Comparison of ENCODE assay signal across 8 cellular contexts in the genomic region with DNA sequence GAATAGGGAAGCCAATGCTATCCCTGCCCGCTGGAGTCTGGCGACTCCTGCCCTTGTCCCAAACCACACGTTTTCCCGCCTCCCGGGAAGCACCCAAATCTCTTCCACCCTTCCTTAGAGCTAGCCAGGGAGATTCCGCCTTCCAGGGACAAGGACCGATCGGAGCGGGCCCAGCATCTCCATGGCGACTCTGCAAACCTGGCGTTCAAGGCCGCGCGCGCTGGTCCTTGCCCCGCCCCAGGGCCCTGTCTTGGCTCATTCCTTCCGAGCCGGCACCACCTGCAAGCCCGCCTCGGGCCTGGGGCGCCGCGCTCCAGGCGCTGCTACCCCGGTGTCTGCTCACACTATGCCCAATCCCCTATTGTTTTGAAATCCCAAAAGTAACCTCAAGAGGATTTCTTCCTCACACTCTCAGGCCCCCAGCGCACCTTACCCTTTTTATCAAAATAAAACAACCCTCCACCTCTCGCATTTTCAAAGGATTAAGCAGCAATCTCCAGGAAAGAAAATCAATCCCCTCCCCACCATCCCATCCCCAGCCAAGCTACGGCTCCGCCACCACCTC. TPM values are rescaled to one million over a fixed set of nuclear protein-coding genes. Genes with fewer than 3 reads are reported as not detected.
DNase-seq lines count a peak whose midpoint lies in the region; ATAC-seq and TF ChIP-seq lines count a peak whose summit lies in the region.

No MANE protein-coding gene starts in this region.

- no peak for ATAC-seq in GM19463 (IDR thresholded peaks at IDR 0.05; ENCODE audit: unreplicated experiment)
- ATAC-seq in GM21390 (IDR thresholded peaks at IDR 0.05; ENCODE audit: unreplicated experiment): no peak
- no peak for ATAC-seq in GM21619 (IDR thresholded peaks at IDR 0.05; ENCODE audit: unreplicated experiment)

- H3K36me3 Mint-ChIP-seq in activated naive CD4-positive, alpha-beta T cell treated with anti-CD3 and anti-CD28 coated beads, Interleukin-2, amount 10 ng/mL, durations not matched to agents 7 days and 5 days: no peaks in the 10 kb centered on the region
- H3K36me3 Mint-ChIP-seq in activated T-helper 1 cell treated with anti-CD3 and anti-CD28 coated beads, Interleukin-12 subunit alpha, Interleukin-12 subunit beta, Interleukin-2, Interleukin-4 antibody, amounts not matched to agents 30 ng/mL and 10 ng/mL and 1 ng/mL, durations not matched to agents 14 hours and 24 hours and 36 hours (ENCODE audit: low read depth): no peaks in the 10 kb centered on the region
- no peaks in the 10 kb centered on the region for H3K36me3 Mint-ChIP-seq in type B pancreatic cell

- H3K27me3 Mint-ChIP-seq in activated naive CD4-positive, alpha-beta T cell treated with anti-CD3 and anti-CD28 coated beads, Interleukin-2, amount 10 ng/mL, durations not matched to agents 7 days and 5 days: peaks cover 97% of the 10 kb centered on the region
- H3K27me3 Mint-ChIP-seq in activated T-helper 1 cell treated with anti-CD3 and anti-CD28 coated beads, Interleukin-12 subunit alpha, Interleukin-12 subunit beta, Interleukin-2, Interleukin-4 antibody, amounts not matched to agents 30 ng/mL and 10 ng/mL and 1 ng/mL, durations not matched to agents 14 hours and 24 hours and 36 hours (ENCODE audit: insufficient read depth): peaks cover 89% of the 10 kb centered on the region
- peaks cover 97% of the 10 kb centered on the region for H3K27me3 Mint-ChIP-seq in type B pancreatic cell

- peak overlapping the region; percentile 50 for H3K27ac ChIP-seq in layer of hippocampus (ENCODE audit: low read depth, low read length)

- intact Hi-C loops in activated T-helper 1 cell treated with anti-CD3 and anti-CD28 coated beads, Interleukin-12 subunit alpha, Interleukin-12 subunit beta, Interleukin-2, Interleukin-4 antibody, amounts not matched to agents 30 ng/mL and 10 ng/mL and 1 ng/mL, durations not matched to agents 14 hours and 24 hours and 36 hours (cut with micrococcal nuclease): no loop called here

- peak overlapping the region; percentile 60 for H3K4me3 Mint-ChIP-seq in activated naive CD4-positive, alpha-beta T cell treated with anti-CD3 and anti-CD28 coated beads, Interleukin-2, amount 10 ng/mL, durations not matched to agents 7 days and 5 days
- H3K4me3 Mint-ChIP-seq in activated T-helper 1 cell treated with anti-CD3 and anti-CD28 coated beads, Interleukin-12 subunit alpha, Interleukin-12 subunit beta, Interleukin-2, Interleukin-4 antibody, amounts not matched to agents 30 ng/mL and 10 ng/mL and 1 ng/mL, durations not matched to agents 14 hours and 24 hours and 36 hours: peak overlapping the region; percentile 49
- peak overlapping the region; percentile 88 for H3K4me3 Mint-ChIP-seq in type B pancreatic cell

- TF ChIP-seq CTCF in type B pancreatic cell (conservative IDR thresholded peaks at IDR 0.05): no peak

- H3K27ac Mint-ChIP-seq in activated naive CD4-positive, alpha-beta T cell treated with anti-CD3 and anti-CD28 coated beads, Interleukin-2, amount 10 ng/mL, durations not matched to agents 7 days and 5 days: no peak overlapping the region
- peak overlapping the region; percentile 36 for H3K27ac Mint-ChIP-seq in activated T-helper 1 cell treated with anti-CD3 and anti-CD28 coated beads, Interleukin-12 subunit alpha, Interleukin-12 subunit beta, Interleukin-2, Interleukin-4 antibody, amounts not matched to agents 30 ng/mL and 10 ng/mL and 1 ng/mL, durations not matched to agents 14 hours and 24 hours and 36 hours
- H3K27ac Mint-ChIP-seq in type B pancreatic cell: no peak overlapping the region

- peaks cover 16% of the 10 kb centered on the region for H3K4me1 Mint-ChIP-seq in activated naive CD4-positive, alpha-beta T cell treated with anti-CD3 and anti-CD28 coated beads, Interleukin-2, amount 10 ng/mL, durations not matched to agents 7 days and 5 days
- peaks cover 6% of the 10 kb centered on the region for H3K4me1 Mint-ChIP-seq in activated T-helper 1 cell treated with anti-CD3 and anti-CD28 coated beads, Interleukin-12 subunit alpha, Interleukin-12 subunit beta, Interleukin-2, Interleukin-4 antibody, amounts not matched to agents 30 ng/mL and 10 ng/mL and 1 ng/mL, durations not matched to agents 14 hours and 24 hours and 36 hours (ENCODE audit: low read depth)
- peaks cover 5% of the 10 kb centered on the region for H3K4me1 Mint-ChIP-seq in type B pancreatic cell (ENCODE audit: unreplicated experiment)

- H3K27me3 ChIP-seq in layer of hippocampus (ENCODE audit: control insufficient read depth, insufficient read depth, low read length): peaks cover 4% of the 10 kb centered on the region

- H3K9me3 Mint-ChIP-seq in activated naive CD4-positive, alpha-beta T cell treated with anti-CD3 and anti-CD28 coated beads, Interleukin-2, amount 10 ng/mL, durations not matched to agents 7 days and 5 days: no peaks in the 10 kb centered on the region
- no peaks in the 10 kb centered on the region for H3K9me3 Mint-ChIP-seq in activated T-helper 1 cell treated with anti-CD3 and anti-CD28 coated beads, Interleukin-12 subunit alpha, Interleukin-12 subunit beta, Interleukin-2, Interleukin-4 antibody, amounts not matched to agents 30 ng/mL and 10 ng/mL and 1 ng/mL, durations not matched to agents 14 hours and 24 hours and 36 hours
- H3K9me3 Mint-ChIP-seq in type B pancreatic cell: no peaks in the 10 kb centered on the region

- CTCF ChIA-PET in activated naive CD4-positive, alpha-beta T cell treated with anti-CD3 and anti-CD28 coated beads, Interleukin-2, amount 10 ng/mL, durations not matched to agents 7 days and 5 days (lab: Charles Lee): no interaction called here

- DNase-seq in activated naive CD4-positive, alpha-beta T cell treated with anti-CD3 and anti-CD28 coated beads, Interleukin-2, amount 10 ng/mL, durations not matched to agents 7 days and 5 days: no peak
- DNase-seq in activated naive CD4-positive, alpha-beta T cell treated with anti-CD3 and anti-CD28 coated beads, Interleukin-2, amount 50 U/mL, for 16 hours: no peak
- no peak for DNase-seq in activated T-helper 1 cell treated with anti-CD3 and anti-CD28 coated beads, Interleukin-12 subunit alpha, Interleukin-12 subunit beta, Interleukin-2, Interleukin-4 antibody, amounts not matched to agents 30 ng/mL and 10 ng/mL and 1 ng/mL, durations not matched to agents 14 hours and 24 hours and 36 hours (ENCODE audit: low spot score)
- no peak for DNase-seq in type B pancreatic cell (ENCODE audit: extremely low spot score, unreplicated experiment)

RNA-seq across cellular contexts. Expression of gene SLC1A2, which starts 1.0 kb away (rescaled TPM):
- total RNA-seq in activated T-helper 1 cell treated with anti-CD3 and anti-CD28 coated beads, Interleukin-12 subunit alpha, Interleukin-12 subunit beta, Interleukin-2, Interleukin-4 antibody, amounts not matched to agents 30 ng/mL and 10 ng/mL and 1 ng/mL, durations not matched to agents 14 hours and 24 hours and 36 hours: not detected in 2 replicates
- total RNA-seq in type B pancreatic cell (ENCODE audit: low replicate concordance): 1.9 and 7.4 TPM in 2 replicates
